Comparison of ENCODE assay signal across 12 cellular contexts in the genomic region with DNA sequence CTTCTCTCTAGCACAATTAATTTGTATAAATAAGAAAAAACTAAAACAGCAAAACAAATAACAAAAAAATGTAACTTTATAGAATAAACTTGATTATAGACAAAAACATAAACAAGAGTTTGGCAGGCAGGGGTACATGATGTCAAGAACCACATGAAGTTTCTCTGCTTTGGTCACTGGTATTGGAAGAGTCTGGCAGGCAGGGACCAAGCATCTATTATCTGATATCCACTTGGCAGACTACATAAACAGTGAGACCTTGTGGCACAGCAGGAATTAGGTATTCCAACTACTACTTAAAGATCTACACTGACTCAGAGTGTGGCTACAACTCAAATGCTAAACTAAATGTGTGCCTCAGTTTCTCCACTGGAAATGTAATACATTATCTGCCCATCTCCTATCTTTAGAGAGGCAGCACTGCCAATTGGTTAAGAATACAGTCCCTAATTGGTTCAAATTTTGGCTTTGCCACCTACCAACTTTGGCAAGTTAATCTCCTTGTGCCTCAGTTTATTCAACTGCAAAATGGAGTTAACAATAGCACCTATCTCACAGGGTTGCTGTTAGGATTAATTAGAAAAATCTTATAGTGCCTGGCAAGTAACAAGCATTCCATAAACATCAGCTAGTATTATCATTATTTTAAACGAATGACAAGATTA. TPM values are rescaled to one million over a fixed set of nuclear protein-coding genes. Genes with fewer than 3 reads are reported as not detected.
DNase-seq lines count a peak whose midpoint lies in the region; ATAC-seq, FAIRE-seq and TF ChIP-seq lines count a peak whose summit lies in the region.
"Had no signal": no experiment of that assay in that cellular context is flagged by ENCODE, and none has a peak within 500 bp of the region (broad histone marks: within the 10 kb centered on the region; RNA-seq: fewer than 3 reads in every experiment).

No MANE protein-coding gene starts in this region.

- H3K4me3 ChIP-seq in A549: no peak overlapping the region
- peak overlapping the region; percentile 8 to 92 for H3K4me3 ChIP-seq in cardiac fibroblast (replicated peaks in 1 of 2; ENCODE audit: low read depth in 2 of 2, low read length in 2 of 2)
- H3K4me3 ChIP-seq in muscle layer of duodenum (ENCODE audit: low read depth in 1 of 2, low read length in 2 of 2): peak overlapping the region; percentile 76 to 93

- FAIRE-seq in A549 (lab: Jason Lieb, UNC): no peak

- TF ChIP-seq RAD21 in A549 (conservative IDR thresholded peaks at IDR 0.05 in 1 of 2, IDR thresholded peaks at IDR 0.05 in 1 of 2): no peak

- no peak for ATAC-seq in A549
- no peak for ATAC-seq in T-cell (replicated peaks in 1 of 4)
- ATAC-seq: CD8-positive, alpha-beta T cell; stimulated activated effector memory CD8-positive, alpha-beta T cell treated with anti-CD3 and anti-CD28 coated beads, Interleukin-12 subunit alpha, Interleukin-12 subunit beta, amount 100 ng/mL, for 72 hours had no signal

- peak overlapping the region; percentile 92 for H3K4me3 Mint-ChIP-seq in HFFc6
- peak overlapping the region in 1 of 3 donors; percentile 80 for H3K4me3 Mint-ChIP-seq in T-cell

- H3K4me2 ChIP-seq in A549: peak overlapping the region; percentile 72

- H3K27me3 ChIP-seq in muscle layer of duodenum (ENCODE audit: low read depth, low read length): no peaks in the 10 kb centered on the region

- no peak overlapping the region; the same call in 1 of the 2 replicates for H3K27ac Mint-ChIP-seq in HFFc6
- H3K27ac Mint-ChIP-seq in T-cell: no peak overlapping the region
- H3K27ac Mint-ChIP-seq: stimulated activated effector memory CD8-positive, alpha-beta T cell treated with anti-CD3 and anti-CD28 coated beads, Interleukin-12 subunit alpha, Interleukin-12 subunit beta, amount 100 ng/mL, for 72 hours had no signal

- TF ChIP-seq POLR2A in A549 (IDR thresholded peaks at IDR 0.05; ENCODE audit: low read length): no peak

- peaks cover 0 to 3% of the 10 kb centered on the region in 2 donors for H3K36me3 ChIP-seq in muscle layer of duodenum (ENCODE audit: control insufficient read depth in 1 of 2, insufficient read depth in 2 of 2, low read length in 2 of 2)

- DNase-seq in A549 (ENCODE audit: low read depth in 1 of 2, low spot score in 1 of 2) (no peak), HFFc6 (no peak), cardiac fibroblast (ENCODE audit: low read depth in 2 of 2) (no peak), NCI-H2171 treated with DMSO at 0.1 percent for 48 hours (lab: John Stamatoyannopoulos, UW) (no peak), mesenteric fat pad (ENCODE audit: low spot score) (no peak), T-cell (no peak), DMS153 (lab: John Stamatoyannopoulos, UW) (no peak)
- DNase-seq: activated CD4-positive, alpha-beta T cell treated with anti-CD3 and anti-CD28 coated beads, Interleukin-2, amount 50 U/mL, for 48 hours; CD8-positive, alpha-beta T cell; NCI-H446 had no signal

- H3K9me3 ChIP-seq in A549: no peaks in the 10 kb centered on the region
- no peaks in the 10 kb centered on the region for H3K9me3 ChIP-seq in muscle layer of duodenum (ENCODE audit: control insufficient read depth in 1 of 2, low read length in 2 of 2)

- peaks cover 73% of the 10 kb centered on the region for H3K4me1 ChIP-seq in A549
- peaks cover 10 to 41% of the 10 kb centered on the region in 2 donors for H3K4me1 ChIP-seq in muscle layer of duodenum (ENCODE audit: control insufficient read depth in 1 of 2, insufficient read depth in 2 of 2, low read length in 2 of 2)

- TF ChIP-seq EP300 in A549 (IDR thresholded peaks at IDR 0.05): no peak

- H3K4me1 Mint-ChIP-seq in HFFc6 (ENCODE audit: low read depth) (peaks cover 78% of the 10 kb centered on the region), T-cell (peaks cover 72 to 77% (median 73%) of the 10 kb centered on the region in 3 donors)

- H3K27me3 Mint-ChIP-seq in HFFc6 (ENCODE audit: insufficient read depth) (no peaks in the 10 kb centered on the region), T-cell (no peaks in the 10 kb centered on the region)

- H3K27ac ChIP-seq in A549 (no peak overlapping the region), muscle layer of duodenum (ENCODE audit: low read length) (peak overlapping the region; percentile 72)

- 0 out of 2 replicates have a peak, but pooled peaks cover 9% of the 10 kb centered on the region for H3K36me3 Mint-ChIP-seq in HFFc6 (ENCODE audit: low read depth)
- no peaks in the 10 kb centered on the region for H3K36me3 Mint-ChIP-seq in T-cell
- H3K36me3 Mint-ChIP-seq: CD8-positive, alpha-beta T cell; stimulated activated effector memory CD8-positive, alpha-beta T cell treated with anti-CD3 and anti-CD28 coated beads, Interleukin-12 subunit alpha, Interleukin-12 subunit beta, amount 100 ng/mL, for 72 hours had no signal

- 90% methylated on average over 1 of the region's 1 CpG for WGBS in A549 (ENCODE audit: missing lambda C conversion rate)

- TF ChIP-seq CTCF in A549 (IDR thresholded peaks at IDR 0.05) (no peak), HFFc6 (IDR thresholded peaks at IDR 0.05) (no peak), cardiac fibroblast (IDR thresholded peaks at IDR 0.05; ENCODE audit: low read depth, low read length) (no peak)

- H3K9me3 Mint-ChIP-seq in HFFc6 (no peaks in the 10 kb centered on the region), T-cell (no peaks in the 10 kb centered on the region)
- H3K9me3 Mint-ChIP-seq: CD8-positive, alpha-beta T cell; stimulated activated effector memory CD8-positive, alpha-beta T cell treated with anti-CD3 and anti-CD28 coated beads, Interleukin-12 subunit alpha, Interleukin-12 subunit beta, amount 100 ng/mL, for 72 hours had no signal

- CTCF ChIA-PET in A549 (lab: Yijun Ruan, JAX) (no interaction called here), T-cell (lab: Charles Lee) (no interaction called here)

- POLR2A ChIA-PET in A549 (lab: Yijun Ruan, JAX): no interaction called here
- POLR2A ChIA-PET in T-cell (lab: Charles Lee): no interaction called here

TF ChIP-seq in A549, 52 proteins besides CTCF, POLR2A, EP300 and RAD21:
- TF ChIP-seq HOXB5 (CRISPR knock-in tag; IDR thresholded peaks at IDR 0.05) (no peak), HOXB13 (CRISPR knock-in tag; IDR thresholded peaks at IDR 0.05; ENCODE audit: low read depth) (no peak)

RNA-seq across cellular contexts. Expression of gene MAP4K3, which starts 2.7 kb away (rescaled TPM):
- polyA plus RNA-seq in A549 (2011; rRNA removed): 44.2 and 44.6 TPM in 2 replicates
- 7.4 and 8.6 TPM in 2 replicates for polyA plus RNA-seq in A549 (2012; cell fraction: cytosol; rRNA removed)
- polyA plus RNA-seq in A549 (2012; cell fraction: nucleus; rRNA removed): 5.9 and 13.9 TPM in 2 replicates
- polyA plus RNA-seq in A549 (2017; fragmentation: RNase III; extraction: RNeasy Plus Mini Kit Qiagen cat#74134 plus additional on column Dnase treatment): 15.8 to 17.9 TPM (median 17.7 TPM) in 3 replicates
- polyA minus RNA-seq in A549 (2011; rRNA and poly(A)+ RNA removed): 21.3 and 22.3 TPM in 2 replicates
- total RNA-seq in HFFc6 (2021; fragmentation: NEBNext Ultra II Directional; extraction: Animal tissue kit (Norgen Biotek cat#: 25700)): 10 to 100 TPM; 28.7 to 34.4 (median 30.7) TPM
- 50.1 TPM for total RNA-seq in mesenteric fat pad
- 10 to 100 TPM; 13.8 to 27.0 (median 17.4) TPM for total RNA-seq in T-cell
